In genomic region chr15:54803139-54803808, GRCh38 we compare ENCODE assay signal across 8 cellular contexts.
A peak's percentile ranks its signal among the peaks of the same experiment; 100 is the strongest.
DNase-seq lines count a peak whose midpoint lies in the region; ATAC-seq and TF ChIP-seq lines count a peak whose summit lies in the region.
"Had no signal": no experiment of that assay in that cellular context is flagged by ENCODE, and none has a peak within 500 bp of the region (broad histone marks: within the 10 kb centered on the region; RNA-seq: fewer than 3 reads in every experiment).

No MANE protein-coding gene starts in this region.

- DNase-seq in RWPE2 (ENCODE audit: low spot score) (no peak), skeletal muscle cell (ENCODE audit: low read depth) (peak; percentile 1), UCSD-AML1 (lab: John Stamatoyannopoulos, UW; ENCODE audit: unreplicated experiment) (no peak), GM23248 (no peak), Right ventricle myocardium inferior (ENCODE audit: missing footprints) (no peak)
- DNase-seq: T-helper 9 cell had no signal

- no peak overlapping the region for H3K27ac ChIP-seq in RWPE2 (ENCODE audit: poor library complexity, severe bottlenecking)
- no peak overlapping the region for H3K27ac ChIP-seq in GM23248

- H3K4me3 ChIP-seq in RWPE2 (ENCODE audit: severe bottlenecking) (no peak overlapping the region), skeletal muscle cell (ENCODE audit: low read depth, low read length) (no peak overlapping the region), GM23248 (no peak overlapping the region)

- H3K4me2 ChIP-seq in GM23248 (ENCODE audit: unreplicated experiment): no peak overlapping the region

- 26 to 45% methylated on average over 4 of the region's 4 CpGs for WGBS in GM23248 (ENCODE audit: low coverage in 1 of 2, low lambda C conversion rate in 2 of 2, missing lambda C conversion rate in 2 of 2), 2 experiments

- intact Hi-C loops in Right ventricle myocardium inferior (cut with DNase I): no loop called here

- H3K4me1 ChIP-seq in RWPE2 (ENCODE audit: insufficient read depth, poor library complexity, severe bottlenecking) (no peaks in the 10 kb centered on the region), GM23248 (ENCODE audit: insufficient read depth) (no peaks in the 10 kb centered on the region)

- H2AFZ ChIP-seq in GM23248: no peak overlapping the region

- H3K9me3 ChIP-seq in RWPE2 (ENCODE audit: severe bottlenecking): no peaks in the 10 kb centered on the region
- H3K9me3 ChIP-seq in GM23248 (ENCODE audit: low read depth): no peaks in the 10 kb centered on the region

- H3K36me3 ChIP-seq in RWPE2 (ENCODE audit: low read depth) (no peaks in the 10 kb centered on the region), GM23248 (ENCODE audit: low read depth) (no peaks in the 10 kb centered on the region)

- H3K27me3 ChIP-seq in RWPE2 (ENCODE audit: insufficient read depth, poor library complexity, severe bottlenecking) (no peaks in the 10 kb centered on the region), GM23248 (replicated peaks; ENCODE audit: insufficient read depth) (no peaks in the 10 kb centered on the region)

- in situ Hi-C loops in GM23248 (cut with MboI): no loop called here

- no peak for TF ChIP-seq CTCF in RWPE2 (IDR thresholded peaks at IDR 0.05; ENCODE audit: poor library complexity, severe bottlenecking)

- H3K9me2 ChIP-seq in GM23248 (ENCODE audit: insufficient read depth): no peaks in the 10 kb centered on the region

- peak; percentile 67 for ATAC-seq in GM19397 (IDR thresholded peaks at IDR 0.05; ENCODE audit: unreplicated experiment)
- peak; percentile 83 for ATAC-seq in HG03280 (IDR thresholded peaks at IDR 0.05; ENCODE audit: unreplicated experiment)
- 0 out of 3 replicates have a peak, but pooled peaks have one; percentile 48 for ATAC-seq in RWPE2 (ENCODE audit: low read depth)
- ATAC-seq in Right ventricle myocardium inferior: no peak

- H3K79me2 ChIP-seq in GM23248 (ENCODE audit: insufficient read depth): no peaks in the 10 kb centered on the region

- no peaks in the 10 kb centered on the region for H3F3A ChIP-seq in GM23248 (ENCODE audit: insufficient read depth)

- no peaks in the 10 kb centered on the region for H4K20me1 ChIP-seq in GM23248 (ENCODE audit: insufficient read depth)

- H3K9ac ChIP-seq in GM23248: no peak overlapping the region
